Comparison of ENCODE assay signal across 32 cellular contexts in the genomic region with DNA sequence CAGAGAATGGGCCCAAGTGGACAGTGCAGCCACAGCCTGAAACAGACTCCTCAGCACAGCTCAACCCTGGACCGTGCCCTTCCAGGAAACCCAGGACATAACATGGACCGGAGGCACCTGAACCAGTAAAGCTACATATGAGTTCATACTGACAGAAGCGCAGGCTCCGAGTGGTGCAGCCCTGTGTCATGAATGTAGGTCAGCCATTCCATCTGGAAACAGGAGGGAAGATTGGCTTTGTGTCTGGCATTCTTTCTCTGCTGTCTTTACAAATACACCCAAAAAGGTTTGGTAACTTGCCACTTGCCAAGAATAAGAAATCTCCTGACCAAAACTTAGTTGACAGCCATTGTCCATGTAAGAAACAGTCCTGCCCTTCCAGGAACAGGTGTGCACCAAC.
"Had no signal": no experiment of that assay in that cellular context is flagged by ENCODE, and none has a peak within 500 bp of the region (broad histone marks: within the 10 kb centered on the region; RNA-seq: fewer than 3 reads in every experiment).

No MANE protein-coding gene starts in this region.

- H3K4me1 ChIP-seq: adrenal gland, body of pancreas, breast epithelium had no signal

- DNase-seq: activated B cell treated with CpG ODN at 0.5 μM for 24 hours; activated CD4-positive, alpha-beta memory T cell treated with anti-CD3 and anti-CD28 coated beads for 36 hours; activated CD4-positive, alpha-beta T cell treated with anti-CD3 and anti-CD28 coated beads for 4 hours; activated CD4-positive, alpha-beta T cell treated with anti-CD3 and anti-CD28 coated beads, Interleukin-2, amount 10 ng/mL, durations not matched to agents 24 days and 14 days; activated CD4-positive, alpha-beta T cell treated with anti-CD3 and anti-CD28 coated beads, Interleukin-2, amount 50 U/mL, for 1 hour; activated CD4-positive, alpha-beta T cell treated with anti-CD3 and anti-CD28 coated beads, Interleukin-2, amount 50 U/mL, for 4 hours; activated CD4-positive, CD25-positive, alpha-beta regulatory T cell treated with anti-CD3 and anti-CD28 coated beads, Interleukin-2, amount 50 U/mL, for 72 hours; activated CD8-positive, alpha-beta memory T cell treated with anti-CD3 and anti-CD28 coated beads, Interleukin-2, amount 50 U/mL, for 4 hours; activated CD8-positive, alpha-beta T cell treated with anti-CD3 and anti-CD28 coated beads for 36 hours; activated effector memory CD4-positive, alpha-beta T cell treated with anti-CD3 and anti-CD28 coated beads, Interleukin-2, amount 50 U/mL, for 16 hours; activated gamma-delta T cell treated with Interleukin-2 at 50 U/mL for 16 hours; activated naive CD4-positive, alpha-beta T cell; activated naive CD4-positive, alpha-beta T cell treated with anti-CD3 and anti-CD28 coated beads for 36 hours; activated naive CD4-positive, alpha-beta T cell treated with anti-CD3 and anti-CD28 coated beads, Interleukin-2, amount 50 U/mL, for 16 hours; activated naive CD8-positive, alpha-beta T cell treated with anti-CD3 and anti-CD28 coated beads for 36 hours; activated T-cell treated with anti-CD3 and anti-CD28 coated beads for 4 hours; activated T-cell treated with anti-CD3 and anti-CD28 coated beads, Interleukin-2, amount 50 U/mL, for 1 hour; activated T-cell treated with anti-CD3 and anti-CD28 coated beads, Interleukin-2, amount 50 U/mL, for 4 hours; activated T-cell treated with anti-CD3 and anti-CD28 coated beads, Interleukin-2, amount 50 U/mL, for 72 hours; adrenal gland; amniotic stem cell; aorta; body of pancreas; brain microvascular endothelial cell; central memory CD4-positive, alpha-beta T cell; T-helper 1 cell; T-helper 2 cell; T-helper 9 cell had no signal

- H3K4me3 ChIP-seq: adrenal gland, body of pancreas, breast epithelium had no signal

- H3K27me3 ChIP-seq: adrenal gland, body of pancreas, brain microvascular endothelial cell, breast epithelium had no signal

- H3K36me3 ChIP-seq: adrenal gland, brain microvascular endothelial cell, breast epithelium had no signal

- H3K9me3 ChIP-seq: adrenal gland, body of pancreas had no signal

- ATAC-seq: activated CD8-positive, alpha-beta T cell treated with anti-CD3 and anti-CD28 coated beads for 36 hours; activated naive CD4-positive, alpha-beta T cell treated with anti-CD3 and anti-CD28 coated beads, Interleukin-2, amount 50 U/mL, for 72 hours; activated T-cell treated with anti-CD3 and anti-CD28 coated beads, Interleukin-2, amount 50 U/mL, for 4 hours; activated T-cell treated with anti-CD3 and anti-CD28 coated beads, Interleukin-2, amount 50 U/mL, for 72 hours; activated T-helper 17 cell treated with anti-CD3 and anti-CD28 coated beads, Interleukin-2, amount 50 U/mL, for 72 hours; body of pancreas had no signal

- H3K27ac ChIP-seq: adrenal gland, body of pancreas, brain microvascular endothelial cell, breast epithelium, VCaP had no signal
